In genomic region chr1:14597343-14598006, GRCh38 we compare ENCODE assay signal across 15 cellular contexts. TPM values are rescaled to one million over a fixed set of nuclear protein-coding genes. Genes with fewer than 3 reads are reported as not detected.
DNase-seq lines count a peak whose midpoint lies in the region; ATAC-seq and TF ChIP-seq lines count a peak whose summit lies in the region.
"Had no signal": no experiment of that assay in that cellular context is flagged by ENCODE, and none has a peak within 500 bp of the region (broad histone marks: within the 10 kb centered on the region; RNA-seq: fewer than 3 reads in every experiment).

No MANE protein-coding gene starts in this region.

- peaks cover 32% of the 10 kb centered on the region for H3K4me1 ChIP-seq in DND-41 (ENCODE audit: insufficient read depth, low read length)
- no peaks in the 10 kb centered on the region for H3K4me1 ChIP-seq in CD8-positive, alpha-beta T cell (ENCODE audit: insufficient read depth, low read length)
- no peaks in the 10 kb centered on the region for H3K4me1 ChIP-seq in effector memory CD4-positive, alpha-beta T cell (ENCODE audit: control insufficient read depth, insufficient read depth, low read length, poor library complexity, severe bottlenecking)

- H3K4me1 Mint-ChIP-seq in neural crest cell = peaks cover 62% of the 10 kb centered on the region
- peaks cover 5% of the 10 kb centered on the region for H3K4me1 Mint-ChIP-seq in CD8-positive, alpha-beta T cell (ENCODE audit: low read depth)
- H3K4me1 Mint-ChIP-seq: activated naive CD4-positive, alpha-beta T cell treated with anti-CD3 and anti-CD28 coated beads, Interleukin-2, amount 10 ng/mL, durations not matched to agents 7 days and 5 days had no signal

- peak overlapping the region; percentile 79 for H3K27ac Mint-ChIP-seq in neural crest cell (ENCODE audit: unreplicated experiment)
- H3K27ac Mint-ChIP-seq in CD8-positive, alpha-beta T cell = no peak overlapping the region
- H3K27ac Mint-ChIP-seq: activated CD4-positive, alpha-beta memory T cell treated with anti-CD3 and anti-CD28 coated beads for 36 hours; activated naive CD4-positive, alpha-beta T cell treated with anti-CD3 and anti-CD28 coated beads, Interleukin-2, amount 10 ng/mL, durations not matched to agents 7 days and 5 days; CD4-positive, alpha-beta T cell; dendritic cell treated with granulocyte-macrophage colony-stimulating factor and Interleukin-4, amounts not matched to agents 40 ng/mL and 50 ng/mL, for 4 days had no signal

- peak overlapping the region; percentile 76 for H3K4me2 ChIP-seq in DND-41 (ENCODE audit: insufficient read depth, low read length)

- ATAC-seq in DND-41 (ENCODE audit: insufficient read depth, low read depth) = no peak
- ATAC-seq in CD8-positive, alpha-beta T cell = no peak

- POLR2A ChIA-PET in CD8-positive, alpha-beta T cell (lab: Charles Lee) = no interaction called here

- intact Hi-C loops in CD8-positive, alpha-beta T cell (cut with DNase I, micrococcal nuclease) = no loop called here

- peak; percentile 6 for TF ChIP-seq CTCF in DND-41 (IDR thresholded peaks at IDR 0.05; ENCODE audit: borderline replicate concordance, extremely low read depth, low read length, poor library complexity, severe bottlenecking)
- no peak for TF ChIP-seq CTCF in neural crest cell (conservative IDR thresholded peaks at IDR 0.05)
- no peak for TF ChIP-seq CTCF in CD8-positive, alpha-beta T cell (IDR thresholded peaks at IDR 0.05)

- DNase-seq in DND-41 (no peak), NCI-H526 treated with DMSO at 0.1 percent for 48 hours (lab: John Stamatoyannopoulos, UW) (peak; percentile 97), fibroblast of peridontal ligament (ENCODE audit: extremely low read depth) (peak; percentile 16), neural crest cell (ENCODE audit: low read depth, low spot score) (peak; percentile 8), NCI-H128 (lab: John Stamatoyannopoulos, UW; ENCODE audit: unreplicated experiment) (no peak)
- DNase-seq in activated T-cell treated with anti-CD3 and anti-CD28 coated beads, Interleukin-2, amount 50 U/mL, for 1 hour = no peak
- no peak for DNase-seq in CD8-positive, alpha-beta T cell
- no peak for DNase-seq in effector memory CD4-positive, alpha-beta T cell
- DNase-seq: activated CD4-positive, alpha-beta memory T cell treated with anti-CD3 and anti-CD28 coated beads for 36 hours; activated naive CD4-positive, alpha-beta T cell treated with anti-CD3 and anti-CD28 coated beads, Interleukin-2, amount 10 ng/mL, durations not matched to agents 7 days and 5 days; CD4-positive, alpha-beta T cell; NCI-H1417 treated with DMSO at 0.1 percent for 48 hours; stimulated activated CD4-positive, alpha-beta T cell treated with anti-CD3 and anti-CD28 coated beads, Interleukin-2, amount 100 ng/mL, for 24 hours had no signal

- H3K9me3 ChIP-seq in DND-41 (ENCODE audit: insufficient read depth, low read length, severe bottlenecking) = no peaks in the 10 kb centered on the region
- H3K9me3 ChIP-seq in CD8-positive, alpha-beta T cell (ENCODE audit: low read length) = no peaks in the 10 kb centered on the region
- no peaks in the 10 kb centered on the region for H3K9me3 ChIP-seq in effector memory CD4-positive, alpha-beta T cell (ENCODE audit: control insufficient read depth, low read length)
- H3K9me3 ChIP-seq: neutrophil had no signal

- no peak overlapping the region for H3K27ac ChIP-seq in DND-41 (ENCODE audit: low read length)
- no peak overlapping the region for H3K27ac ChIP-seq in CD8-positive, alpha-beta T cell (ENCODE audit: low read depth, low read length)
- no peak overlapping the region for H3K27ac ChIP-seq in effector memory CD4-positive, alpha-beta T cell (ENCODE audit: insufficient read depth, low read length, poor library complexity, severe bottlenecking)
- H3K27ac ChIP-seq: neutrophil had no signal

- CTCF ChIA-PET in CD8-positive, alpha-beta T cell (lab: Charles Lee) = no interaction called here

- H3K4me3 ChIP-seq in DND-41 (ENCODE audit: low read depth in 1 of 2, low read length in 2 of 2) = peak overlapping the region in 1 of 2 experiments; percentile 65; a peak in 1 of 4 replicates
- H3K4me3 ChIP-seq in CD8-positive, alpha-beta T cell (ENCODE audit: low read depth, low read length) = no peak overlapping the region
- no peak overlapping the region for H3K4me3 ChIP-seq in effector memory CD4-positive, alpha-beta T cell (ENCODE audit: insufficient read depth, low read depth, low read length, poor library complexity, severe bottlenecking)

- no peaks in the 10 kb centered on the region for H3K79me2 ChIP-seq in DND-41 (ENCODE audit: insufficient read depth, low read length)

- no peaks in the 10 kb centered on the region for H3K36me3 Mint-ChIP-seq in neural crest cell (ENCODE audit: low read depth)
- no peaks in the 10 kb centered on the region for H3K36me3 Mint-ChIP-seq in CD8-positive, alpha-beta T cell
- H3K36me3 Mint-ChIP-seq: activated CD4-positive, alpha-beta memory T cell treated with anti-CD3 and anti-CD28 coated beads for 36 hours; activated naive CD4-positive, alpha-beta T cell treated with anti-CD3 and anti-CD28 coated beads, Interleukin-2, amount 10 ng/mL, durations not matched to agents 7 days and 5 days had no signal

- H3K9me3 Mint-ChIP-seq in neural crest cell = no peaks in the 10 kb centered on the region
- H3K9me3 Mint-ChIP-seq in CD8-positive, alpha-beta T cell = no peaks in the 10 kb centered on the region
- H3K9me3 Mint-ChIP-seq: activated CD4-positive, alpha-beta memory T cell treated with anti-CD3 and anti-CD28 coated beads for 36 hours; activated naive CD4-positive, alpha-beta T cell treated with anti-CD3 and anti-CD28 coated beads, Interleukin-2, amount 10 ng/mL, durations not matched to agents 7 days and 5 days; CD4-positive, alpha-beta T cell; dendritic cell treated with granulocyte-macrophage colony-stimulating factor and Interleukin-4, amounts not matched to agents 40 ng/mL and 50 ng/mL, for 4 days had no signal

- H3K4me3 Mint-ChIP-seq in neural crest cell = peak overlapping the region; percentile 91
- H3K4me3 Mint-ChIP-seq in CD8-positive, alpha-beta T cell = no peak overlapping the region
- H3K4me3 Mint-ChIP-seq: activated CD4-positive, alpha-beta memory T cell treated with anti-CD3 and anti-CD28 coated beads for 36 hours; activated naive CD4-positive, alpha-beta T cell treated with anti-CD3 and anti-CD28 coated beads, Interleukin-2, amount 10 ng/mL, durations not matched to agents 7 days and 5 days; CD4-positive, alpha-beta T cell; dendritic cell treated with granulocyte-macrophage colony-stimulating factor and Interleukin-4, amounts not matched to agents 40 ng/mL and 50 ng/mL, for 4 days had no signal

- no peaks in the 10 kb centered on the region for H3K27me3 Mint-ChIP-seq in neural crest cell (ENCODE audit: low read depth)
- H3K27me3 Mint-ChIP-seq in CD8-positive, alpha-beta T cell (ENCODE audit: low read depth) = peaks cover 55% of the 10 kb centered on the region

- peak overlapping the region; percentile 74; the same call in 1 of the 2 replicates for H3K9ac ChIP-seq in DND-41 (ENCODE audit: low read depth, low read length)

- H3K27me3 ChIP-seq in DND-41 (ENCODE audit: insufficient read depth, low read length, poor library complexity) = peaks cover 24% of the 10 kb centered on the region
- H3K27me3 ChIP-seq in CD8-positive, alpha-beta T cell (ENCODE audit: insufficient read depth, low read length) = peaks cover 3% of the 10 kb centered on the region
- peaks cover 6% of the 10 kb centered on the region for H3K27me3 ChIP-seq in effector memory CD4-positive, alpha-beta T cell (replicated peaks; ENCODE audit: control insufficient read depth, insufficient read depth, low read length, poor library complexity, severe bottlenecking)

- H2AFZ ChIP-seq in DND-41 (ENCODE audit: low read depth, low read length) = no peak overlapping the region

- H4K20me1 ChIP-seq in DND-41 (ENCODE audit: insufficient read depth, low read length) = 0 out of 2 replicates have a peak, but pooled peaks cover 4% of the 10 kb centered on the region

- H3K36me3 ChIP-seq in DND-41 (ENCODE audit: insufficient read depth, low read length) = no peaks in the 10 kb centered on the region
- no peaks in the 10 kb centered on the region for H3K36me3 ChIP-seq in CD8-positive, alpha-beta T cell (ENCODE audit: insufficient read depth, low read length)
- no peaks in the 10 kb centered on the region for H3K36me3 ChIP-seq in effector memory CD4-positive, alpha-beta T cell (ENCODE audit: control insufficient read depth, insufficient read depth, low read length)
- H3K36me3 ChIP-seq: neutrophil had no signal

RNA-seq across cellular contexts. Expression of gene KAZN, which starts 1.0 kb away (rescaled TPM):
- 10.7 and 11.6 TPM in 2 replicates for total RNA-seq in neural crest cell
- total RNA-seq in CD8-positive, alpha-beta T cell = under 1 TPM in 1 of 2 experiments, not detected in 1; 0.14 TPM

Comparison
In these comparisons a context has a peak if more than half of its experiments do, and no peak if none do; other contexts are left out.
1. DNase-seq: peak in NCI-H526 treated with DMSO at 0.1 percent for 48 hours (single experiment), fibroblast of peridontal ligament (single experiment) and neural crest cell (single experiment); none in DND-41 (single experiment), activated T-cell treated with anti-CD3 and anti-CD28 coated beads, Interleukin-2, amount 50 U/mL, for 1 hour (single experiment), CD8-positive, alpha-beta T cell (0 of 7), NCI-H128 (single experiment) and effector memory CD4-positive, alpha-beta T cell (0 of 3).
2. RNA of gene KAZN, which starts 1.0 kb away (total RNA-seq): 10.7 to 11.6 TPM in neural crest cell; 0.14 TPM in CD8-positive, alpha-beta T cell; every median in the first group is over 10 times any median in the second.